14 cellular contexts compared by ENCODE assay signal in the genomic region with DNA sequence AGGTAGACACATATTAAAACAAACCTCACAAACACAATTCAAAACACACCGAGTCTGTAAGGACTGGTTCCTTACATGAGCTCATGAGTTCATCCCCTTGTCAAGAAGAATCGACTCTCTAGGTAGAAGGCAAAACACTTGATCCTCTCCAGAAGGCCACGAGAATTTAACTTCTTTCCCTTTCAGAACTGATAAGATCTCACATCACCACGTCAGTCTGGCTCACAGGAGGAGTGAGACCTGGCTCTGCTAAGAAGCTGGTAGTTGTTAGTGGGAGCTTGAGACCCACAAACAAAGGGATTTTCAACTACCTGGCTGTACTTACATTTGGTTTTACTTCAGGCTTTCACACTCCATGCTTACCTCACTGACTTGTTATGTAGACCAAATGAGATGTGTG.
"Had no signal": no experiment of that assay in that cellular context is flagged by ENCODE, and none has a peak within 500 bp of the region (broad histone marks: within the 10 kb centered on the region; RNA-seq: fewer than 3 reads in every experiment).

No MANE protein-coding gene starts in this region.

- FAIRE-seq: bronchial epithelial cell had no signal

- H3K27me3 ChIP-seq: sigmoid colon had no signal

- H3K4me1 ChIP-seq: heart right ventricle had no signal

- DNase-seq: activated CD4-positive, alpha-beta T cell treated with anti-CD3 and anti-CD28 coated beads for 1 hour; activated CD4-positive, alpha-beta T cell treated with anti-CD3 and anti-CD28 coated beads, Interleukin-2, amount 50 U/mL, for 48 hours; activated gamma-delta T cell; activated T-cell treated with anti-CD3 and anti-CD28 coated beads, Interleukin-2, amount 50 U/mL, for 48 hours; anterior cingulate cortex; dorsolateral prefrontal cortex; foreskin melanocyte; heart right ventricle; kidney glomerular epithelial cell; naive thymus-derived CD4-positive, alpha-beta T cell; sigmoid colon; stimulated activated CD4-positive, alpha-beta T cell treated with anti-CD3 and anti-CD28 coated beads, Interleukin-12 subunit alpha, Interleukin-12 subunit beta, amount 100 ng/mL, for 4 hours; stimulated activated naive CD4-positive, alpha-beta T cell had no signal

- H3K9me3 ChIP-seq: heart right ventricle, sigmoid colon had no signal

- ATAC-seq: heart right ventricle; naive thymus-derived CD4-positive, alpha-beta T cell had no signal

- H3K36me3 ChIP-seq: heart right ventricle, sigmoid colon had no signal

- H3K4me3 ChIP-seq: dorsolateral prefrontal cortex, heart right ventricle, sigmoid colon had no signal

- H3K27ac ChIP-seq: dorsolateral prefrontal cortex, heart right ventricle, sigmoid colon had no signal
